In the genomic region with DNA sequence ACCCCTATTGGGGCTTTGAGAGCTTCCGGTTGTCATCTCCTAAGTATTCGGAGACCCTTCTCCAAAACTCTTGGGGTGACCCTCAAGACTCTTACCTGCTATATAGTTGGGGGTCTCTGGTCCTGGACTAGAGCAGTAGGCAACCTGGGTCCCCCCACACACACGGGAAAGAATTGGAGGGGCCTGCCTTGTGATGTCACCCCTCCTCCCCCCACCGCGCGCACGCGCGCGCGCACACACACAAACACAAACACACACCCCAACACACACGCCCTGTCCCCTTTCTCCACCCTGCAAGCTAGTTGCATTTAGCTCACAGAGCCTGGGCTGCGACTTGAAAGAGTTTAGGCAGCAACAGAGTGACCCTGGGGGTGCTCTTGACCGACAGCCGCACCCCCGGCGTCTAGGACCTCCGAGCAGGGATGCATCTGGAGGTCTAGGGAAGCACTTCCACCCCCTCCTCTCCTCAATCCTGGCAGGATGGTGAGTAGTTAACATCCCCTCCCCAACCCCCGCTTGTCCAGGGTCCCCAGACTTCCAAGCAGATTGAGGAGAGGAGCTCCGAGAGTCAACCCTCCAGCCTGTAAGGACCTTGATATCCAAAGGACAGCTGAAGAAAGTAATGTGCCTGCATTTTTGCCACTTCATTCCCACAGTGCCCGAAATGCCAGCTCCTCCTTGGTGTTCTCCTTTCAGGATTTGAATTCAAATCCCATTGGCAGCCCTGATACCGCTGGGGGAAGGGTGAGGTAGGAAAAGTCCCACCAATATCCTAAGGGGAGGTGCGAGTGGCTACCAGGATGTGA, we compare ENCODE assay signal across 8 cellular contexts. TPM values are rescaled to one million over a fixed set of nuclear protein-coding genes. Genes with fewer than 3 reads are reported as not detected.
DNase-seq lines count a peak whose midpoint lies in the region; ATAC-seq, FAIRE-seq and TF ChIP-seq lines count a peak whose summit lies in the region.

No MANE protein-coding gene starts in this region.

- peak overlapping the region; percentile 97 for H3K27ac ChIP-seq in HUES48 (ENCODE audit: low read depth, low read length)
- H3K27ac ChIP-seq in GM12878 (ENCODE audit: control insufficient read depth, insufficient read depth), result peak overlapping the region; percentile 76
- peak overlapping the region; percentile 85 for H3K27ac ChIP-seq in rectal smooth muscle tissue (ENCODE audit: low read depth, low read length)

- H3K9me3 Mint-ChIP-seq in CD14-positive monocyte, result no peaks in the 10 kb centered on the region

- H3K4me2 ChIP-seq in GM12878 (ENCODE audit: control insufficient read depth, insufficient read depth), result peak overlapping the region; percentile 86

- no peaks in the 10 kb centered on the region; the same call in 1 of the 2 replicates for H3K36me3 ChIP-seq in HUES48 (ENCODE audit: control insufficient read depth, insufficient read depth, low read length)
- no peaks in the 10 kb centered on the region; a peak in 1 of 4 replicates for H3K36me3 ChIP-seq in GM12878 (ENCODE audit: control insufficient read depth in 2 of 2, insufficient read depth in 2 of 2, low read length in 1 of 2)
- no peaks in the 10 kb centered on the region for H3K36me3 ChIP-seq in rectal smooth muscle tissue (ENCODE audit: control insufficient read depth, insufficient read depth, low read length)

- ATAC-seq in GM12878 (peak; percentile 22), HG03139 (IDR thresholded peaks at IDR 0.05; ENCODE audit: unreplicated experiment) (no peak), GM21717 (IDR thresholded peaks at IDR 0.05; ENCODE audit: unreplicated experiment) (no peak)

- H4K20me1 ChIP-seq in GM12878 (ENCODE audit: control insufficient read depth, insufficient read depth), result no peaks in the 10 kb centered on the region

- RAD21 ChIA-PET in GM12878 (lab: Charles Lee; ENCODE audit: unreplicated experiment), result interaction anchor here (0.8 to 3.4 kb wide), 10 partner anchors 13 to 286 kb away, joined by 3 to 26 read pairs (median 5); a partner anchor contains a TSS

- TF ChIP-seq RAD21 in GM12878 (IDR thresholded peaks at IDR 0.05; ENCODE audit: insufficient read depth, low read depth, low read length), result no peak

- no peaks in the 10 kb centered on the region for H3K9me3 ChIP-seq in HUES48 (ENCODE audit: control insufficient read depth, insufficient read depth, low read length)
- no peaks in the 10 kb centered on the region for H3K9me3 ChIP-seq in GM12878 (replicated peaks; ENCODE audit: control insufficient read depth, insufficient read depth, low read length)

- 0 out of 4 replicates have a peak, but pooled peaks of 1 of the 2 experiments have one; percentile 20 for TF ChIP-seq EP300 in GM12878 (IDR thresholded peaks at IDR 0.05; ENCODE audit: borderline replicate concordance in 1 of 2, control insufficient read depth in 1 of 2, low read depth in 2 of 2, low read length in 2 of 2)

- peaks cover 0 to 2% (median 0%) of the 10 kb centered on the region in 3 donors for H3K27me3 Mint-ChIP-seq in CD14-positive monocyte (ENCODE audit: low read depth in 3 of 3)

- intact Hi-C loops in CD14-positive monocyte (cut with micrococcal nuclease), result loop anchor here in 1 of 2 donors (1.0 kb wide), 1 partner anchor 16 kb away; no protein-coding TSS in a partner anchor
- intact Hi-C loops in GM12878 (cut with micrococcal nuclease; ENCODE audit: unreplicated experiment), result no loop called here

- H3K79me2 ChIP-seq in GM12878 (ENCODE audit: control insufficient read depth, insufficient read depth, low read length), result peaks cover 47% of the 10 kb centered on the region

- BruUV-seq in GM12878 (replicated peaks; lab: Mats Ljungman, UMichigan), result no TSS peak

- H3K27ac Mint-ChIP-seq in CD14-positive monocyte, result peak overlapping the region; percentile 89 to 96 (median 94)

- H3K4me1 ChIP-seq in HUES48 (ENCODE audit: control insufficient read depth, insufficient read depth, low read length) (peaks cover 17% of the 10 kb centered on the region), GM12878 (ENCODE audit: control insufficient read depth, insufficient read depth, low read length) (peaks cover 19% of the 10 kb centered on the region; the same call in 1 of the 2 replicates), rectal smooth muscle tissue (ENCODE audit: control insufficient read depth, insufficient read depth, low read length) (peaks cover 5% of the 10 kb centered on the region)

- no peak for FAIRE-seq in GM12878 (lab: Jason Lieb, UNC)

- POLR2A ChIA-PET in GM12878 (lab: Charles Lee), result interaction anchor here (0.5 to 5.5 kb wide), 16 partner anchors 7 to 485 kb away, joined by 3 to 103 read pairs (median 4); a partner anchor contains a TSS

- no peak for TF ChIP-seq CTCF in CD14-positive monocyte (IDR thresholded peaks at IDR 0.05)
- no peak for TF ChIP-seq CTCF in GM12878 (IDR thresholded peaks at IDR 0.05 in 2 of 3, conservative IDR thresholded peaks at IDR 0.05 in 1 of 3; ENCODE audit: control insufficient read depth in 2 of 3, extremely low read depth in 1 of 3, insufficient read depth in 1 of 3, low read depth in 3 of 3, low read length in 3 of 3)

- H3K9ac ChIP-seq in HUES48 (ENCODE audit: low read depth, low read length), result peak overlapping the region; percentile 87
- peak overlapping the region; percentile 81 for H3K9ac ChIP-seq in GM12878 (ENCODE audit: control insufficient read depth, insufficient read depth, low read length)
- peak overlapping the region; percentile 84 for H3K9ac ChIP-seq in rectal smooth muscle tissue (ENCODE audit: low read length)

- in situ Hi-C loops in GM12878 (cut with MboI), result no loop called here

- peak; percentile 56 for DNase-seq in CD14-positive monocyte (ENCODE audit: low spot score)
- peak; percentile 64 for DNase-seq in SW480 (ENCODE audit: low spot score)
- no peak for DNase-seq in GM12878 (ENCODE audit: low read depth, low spot score)
- peak; percentile 74 to 77 for DNase-seq in hippocampal formation (lab: John Stamatoyannopoulos, UW)

- H3K4me3 Mint-ChIP-seq in CD14-positive monocyte, result peak overlapping the region; percentile 96

- H3K4me3 ChIP-seq in HUES48 (ENCODE audit: low read depth, low read length), result peak overlapping the region; percentile 83
- peak overlapping the region; percentile 96 for H3K4me3 ChIP-seq in GM12878
- H3K4me3 ChIP-seq in rectal smooth muscle tissue (ENCODE audit: low read length), result peak overlapping the region; percentile 80

- CTCF ChIA-PET in GM12878 (lab: Yijun Ruan, JAX), result interaction anchor here (0.8 to 5.7 kb wide), 13 partner anchors 12 to 485 kb away, joined by 3 to 89 read pairs (median 4); a partner anchor contains a TSS

- peak overlapping the region; percentile 88 for H2AFZ ChIP-seq in GM12878 (ENCODE audit: control insufficient read depth, low read depth, low read length)

- H3K4me1 Mint-ChIP-seq in CD14-positive monocyte, result peaks cover 50% of the 10 kb centered on the region

- H3K27me3 ChIP-seq in HUES48 (ENCODE audit: control insufficient read depth, insufficient read depth, low read length), result no peaks in the 10 kb centered on the region
- no peaks in the 10 kb centered on the region for H3K27me3 ChIP-seq in GM12878 (replicated peaks in 1 of 2; ENCODE audit: control insufficient read depth in 2 of 2, insufficient read depth in 2 of 2, low read length in 1 of 2)
- H3K27me3 ChIP-seq in rectal smooth muscle tissue (ENCODE audit: control insufficient read depth, insufficient read depth, low read length), result no peaks in the 10 kb centered on the region

- peak; percentile 46; the same call in 1 of the 2 replicates for TF ChIP-seq POLR2A in GM12878 (IDR thresholded peaks at IDR 0.05; ENCODE audit: low read depth, low read length)

- 8% methylated on average over 23 of the region's 23 CpGs for WGBS in GM12878 (ENCODE audit: insufficient coverage, insufficient replicate concordance, low lambda C conversion rate, missing lambda C conversion rate)

- SMC1A ChIA-PET in GM12878 (lab: Charles Lee; ENCODE audit: uncharacterized antibody, unreplicated experiment), result interaction anchor here (0.7 to 4.1 kb wide), 12 partner anchors 10 to 1951 kb away, joined by 3 to 41 read pairs (median 5); a partner anchor contains a TSS

- H3K36me3 Mint-ChIP-seq in CD14-positive monocyte, result peaks cover 5 to 8% of the 10 kb centered on the region in 2 donors

RNA-seq across cellular contexts. Expression of a gene that starts 1.4 kb away (rescaled TPM):
- polyA plus RNA-seq in CD14-positive monocyte (10 to 100 TPM; 24.2 to 26.2 TPM), GM12878 (2011; rRNA removed) (19.6 and 22.1 TPM in 2 replicates), GM12878 (2014; fragmentation: Illumina TruSeq; extraction: Trizol) (32.0 and 37.3 TPM in 2 replicates), GM12878 (2014; fragmentation: Nextera tagmentation; extraction: Ambion mirVana) (1 to 10 TPM; 5.7 to 8.7 TPM), GM12878 (2014; rRNA removed) (19.0 and 21.9 TPM in 2 replicates), GM12878 (2016; fragmentation: Nextera tagmentation; extraction: Ambion mirVana) (10 to 100 TPM; 21.4 to 22.3 TPM)
- total RNA-seq in GM12878 (2013; cell fraction: nucleolus; rRNA removed), result 37.3 and 47.3 TPM in 2 replicates
- total RNA-seq in GM12878 (2014; rRNA removed) (36.5 and 40.4 TPM in 2 replicates), GM12878 (2014; rRNA removed; fragmentation: Illumina TruSeq; extraction: Trizol) (33.9 and 35.4 TPM in 2 replicates), GM12878 (2021) (30.9 and 31.2 TPM in 2 replicates)
- 13.8 TPM for polyA plus RNA-seq in GM12878 (2011; ENCODE audit: low read depth)
- 19.6 and 31.7 TPM in 2 replicates for polyA plus RNA-seq in GM12878 (2011; cell fraction: cytosol; rRNA removed)
- 9.0 and 15.2 TPM in 2 replicates for polyA plus RNA-seq in GM12878 (2011; cell fraction: nucleus; rRNA removed)
- polyA plus RNA-seq in GM12878 (2012), result 19.0 and 21.5 TPM in 2 replicates
- 17.7 and 18.5 TPM in 2 replicates for polyA minus RNA-seq in GM12878 (2011; rRNA and poly(A)+ RNA removed)
- 11.5 and 17.0 TPM in 2 replicates for polyA minus RNA-seq in GM12878 (2011; cell fraction: cytosol; rRNA and poly(A)+ RNA removed)
- polyA minus RNA-seq in GM12878 (2011; cell fraction: nucleus; rRNA and poly(A)+ RNA removed), result 7.7 and 12.7 TPM in 2 replicates

RNA-seq across cellular contexts. Expression of a gene that starts 11.9 kb away (rescaled TPM):
- 1 to 10 TPM in 1 of 2 donors, under 1 TPM in 1; 0.81 to 1.0 TPM for polyA plus RNA-seq in CD14-positive monocyte
- not detected in 2 replicates for total RNA-seq in GM12878 (2013; cell fraction: nucleolus; rRNA removed)
- total RNA-seq in GM12878 (2014; rRNA removed), result not detected in 2 replicates
- total RNA-seq in GM12878 (2014; rRNA removed; fragmentation: Illumina TruSeq; extraction: Trizol), result not detected in 2 replicates
- total RNA-seq in GM12878 (2021), result not detected in 2 replicates
- polyA plus RNA-seq in GM12878 (2011; ENCODE audit: low read depth), result not detected
- not detected in 2 replicates for polyA plus RNA-seq in GM12878 (2011; rRNA removed)
- 0.03 TPM in 1 of 2 replicates, not detected in the other for polyA plus RNA-seq in GM12878 (2011; cell fraction: cytosol; rRNA removed)
- polyA plus RNA-seq in GM12878 (2011; cell fraction: nucleus; rRNA removed), result 0.06 TPM in 1 of 2 replicates, not detected in the other
- polyA plus RNA-seq in GM12878 (2012), result 0.09 and 0.15 TPM in 2 replicates
- not detected in 2 replicates for polyA plus RNA-seq in GM12878 (2014; fragmentation: Illumina TruSeq; extraction: Trizol)
- under 1 TPM; 0.03 to 0.04 TPM for polyA plus RNA-seq in GM12878 (2014; fragmentation: Nextera tagmentation; extraction: Ambion mirVana)
- 0.04 TPM in 1 of 2 replicates, not detected in the other for polyA plus RNA-seq in GM12878 (2014; rRNA removed)
- polyA plus RNA-seq in GM12878 (2016; fragmentation: Nextera tagmentation; extraction: Ambion mirVana), result not detected
- not detected in 2 replicates for polyA minus RNA-seq in GM12878 (2011; rRNA and poly(A)+ RNA removed)
- polyA minus RNA-seq in GM12878 (2011; cell fraction: cytosol; rRNA and poly(A)+ RNA removed), result not detected in 2 replicates
- not detected in 2 replicates for polyA minus RNA-seq in GM12878 (2011; cell fraction: nucleus; rRNA and poly(A)+ RNA removed)

RNA-seq across cellular contexts. Expression of a gene that starts 13.0 kb away (rescaled TPM):
- 100 to 1,000 TPM; 137 to 140 TPM for polyA plus RNA-seq in CD14-positive monocyte
- total RNA-seq in GM12878 (2013; cell fraction: nucleolus; rRNA removed), result 16.9 and 18.8 TPM in 2 replicates
- 26.0 and 33.5 TPM in 2 replicates for total RNA-seq in GM12878 (2014; rRNA removed)
- total RNA-seq in GM12878 (2014; rRNA removed; fragmentation: Illumina TruSeq; extraction: Trizol), result 24.2 and 29.1 TPM in 2 replicates
- 33.7 and 37.6 TPM in 2 replicates for total RNA-seq in GM12878 (2021)
- 53.0 TPM for polyA plus RNA-seq in GM12878 (2011; ENCODE audit: low read depth)
- polyA plus RNA-seq in GM12878 (2011; rRNA removed), result 13.8 and 15.0 TPM in 2 replicates
- 17.5 and 20.8 TPM in 2 replicates for polyA plus RNA-seq in GM12878 (2011; cell fraction: cytosol; rRNA removed)
- polyA plus RNA-seq in GM12878 (2011; cell fraction: nucleus; rRNA removed), result 7.4 and 9.5 TPM in 2 replicates
- polyA plus RNA-seq in GM12878 (2012), result 31.1 and 39.4 TPM in 2 replicates
- polyA plus RNA-seq in GM12878 (2014; fragmentation: Illumina TruSeq; extraction: Trizol), result 34.1 and 44.2 TPM in 2 replicates
- 100 to 1,000 TPM; 123 to 135 TPM for polyA plus RNA-seq in GM12878 (2014; fragmentation: Nextera tagmentation; extraction: Ambion mirVana)
- 24.3 and 27.5 TPM in 2 replicates for polyA plus RNA-seq in GM12878 (2014; rRNA removed)
- 10 to 100 TPM; 86.9 to 96.0 TPM for polyA plus RNA-seq in GM12878 (2016; fragmentation: Nextera tagmentation; extraction: Ambion mirVana)
- polyA minus RNA-seq in GM12878 (2011; rRNA and poly(A)+ RNA removed), result 19.4 and 32.5 TPM in 2 replicates
- polyA minus RNA-seq in GM12878 (2011; cell fraction: cytosol; rRNA and poly(A)+ RNA removed), result 8.0 and 11.1 TPM in 2 replicates
- polyA minus RNA-seq in GM12878 (2011; cell fraction: nucleus; rRNA and poly(A)+ RNA removed), result 13.8 and 14.9 TPM in 2 replicates

RNA-seq across cellular contexts. Expression of a gene that starts 13.3 kb away (rescaled TPM):
- polyA plus RNA-seq in CD14-positive monocyte (100 to 1,000 TPM in 1 of 2 donors, 10 to 100 TPM in 1; 98.6 to 139 TPM), GM12878 (2011; rRNA removed) (172 and 221 TPM in 2 replicates), GM12878 (2014; fragmentation: Illumina TruSeq; extraction: Trizol) (222 and 297 TPM in 2 replicates), GM12878 (2014; fragmentation: Nextera tagmentation; extraction: Ambion mirVana) (100 to 1,000 TPM; 419 to 445 TPM), GM12878 (2014; rRNA removed) (113 and 170 TPM in 2 replicates), GM12878 (2016; fragmentation: Nextera tagmentation; extraction: Ambion mirVana) (100 to 1,000 TPM; 204 to 205 TPM)
- total RNA-seq in GM12878 (2013; cell fraction: nucleolus; rRNA removed), result 55.7 and 56.6 TPM in 2 replicates
- total RNA-seq in GM12878 (2014; rRNA removed) (79.9 and 105 TPM in 2 replicates), GM12878 (2014; rRNA removed; fragmentation: Illumina TruSeq; extraction: Trizol) (168 and 173 TPM in 2 replicates), GM12878 (2021) (77.6 and 88.0 TPM in 2 replicates)
- 67.8 TPM for polyA plus RNA-seq in GM12878 (2011; ENCODE audit: low read depth)
- 82.3 and 99.2 TPM in 2 replicates for polyA plus RNA-seq in GM12878 (2011; cell fraction: cytosol; rRNA removed)
- 69.4 and 73.8 TPM in 2 replicates for polyA plus RNA-seq in GM12878 (2011; cell fraction: nucleus; rRNA removed)
- polyA plus RNA-seq in GM12878 (2012), result 94.7 and 111 TPM in 2 replicates
- polyA minus RNA-seq in GM12878 (2011; rRNA and poly(A)+ RNA removed), result 37.2 and 52.1 TPM in 2 replicates
- 12.4 and 20.5 TPM in 2 replicates for polyA minus RNA-seq in GM12878 (2011; cell fraction: cytosol; rRNA and poly(A)+ RNA removed)
- 16.7 and 25.6 TPM in 2 replicates for polyA minus RNA-seq in GM12878 (2011; cell fraction: nucleus; rRNA and poly(A)+ RNA removed)
